ENCODE assay signal across 8 cellular contexts in the genomic region with DNA sequence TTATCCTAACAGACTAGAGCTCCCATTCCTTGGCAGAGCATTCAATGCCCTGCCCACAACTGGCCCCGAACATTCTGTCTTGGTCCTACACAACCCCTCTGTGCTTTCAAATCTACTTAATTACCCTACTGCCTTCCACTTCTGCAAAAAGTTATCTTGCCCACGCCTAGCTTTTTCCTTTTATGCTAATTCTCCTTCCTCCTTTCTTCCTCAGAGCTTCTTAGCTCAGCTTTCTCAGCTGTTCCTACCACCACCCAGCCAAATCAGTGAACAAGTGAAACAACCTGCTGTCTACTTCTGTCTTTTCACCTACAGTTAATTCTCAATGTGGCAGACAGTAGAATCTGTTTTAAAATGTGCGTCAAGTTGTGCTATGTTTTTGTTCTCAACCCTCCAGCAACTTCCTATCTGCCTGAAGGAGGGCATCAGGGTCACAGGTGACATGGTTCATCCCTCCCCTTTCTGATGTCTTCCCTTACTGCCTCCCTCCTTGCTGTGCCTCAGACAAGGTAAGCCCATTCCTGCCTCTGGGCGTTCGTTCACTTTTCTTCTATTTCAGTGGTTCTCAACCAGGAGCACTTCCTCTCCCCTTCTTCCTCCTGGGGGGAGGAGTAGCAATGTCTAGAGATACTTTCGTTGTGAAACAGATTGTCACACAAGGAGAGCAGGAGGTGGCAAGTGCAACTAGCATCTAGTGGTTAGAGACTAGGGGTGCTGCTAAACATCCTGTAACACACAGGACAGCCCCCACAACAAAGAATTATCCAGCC. TPM values are rescaled to one million over a fixed set of nuclear protein-coding genes. Genes with fewer than 3 reads are reported as not detected.
DNase-seq lines count a peak whose midpoint lies in the region; ATAC-seq and TF ChIP-seq lines count a peak whose summit lies in the region.

No MANE protein-coding gene starts in this region.

- 9 to 28% (median 14%) methylated on average over 6 of the region's 6 CpGs for WGBS in spleen, 5 donors

- H3K4me1 ChIP-seq in HEK293 (ENCODE audit: control insufficient read depth, insufficient read depth, low read length) (no peaks in the 10 kb centered on the region), spleen (peaks cover 18 to 91% (median 68%) of the 10 kb centered on the region in 6 donors)

- TF ChIP-seq POLR2A in spleen (IDR thresholded peaks at IDR 0.05): no peak

- intact Hi-C loops in spleen (cut with DNase I; ENCODE audit: low total_unique reads): loop anchor here (10.0 kb wide), 1 partner anchor 51 kb away; a partner anchor contains a TSS

- DNase-seq in NCI-H69 (lab: John Stamatoyannopoulos, UW): peak; percentile 21
- peak; percentile 57 for DNase-seq in central memory CD4-positive, alpha-beta T cell
- DNase-seq in spleen: no peak
- no peak for DNase-seq in NCI-H2029 (lab: John Stamatoyannopoulos, UW)
- no peak for DNase-seq in T1000 (lab: John Stamatoyannopoulos, UW)
- DNase-seq in WERI-Rb-1: no peak

- H3K36me3 ChIP-seq in HEK293 (ENCODE audit: control insufficient read depth in 2 of 2, insufficient read depth in 1 of 2, low read length in 2 of 2): peaks cover 4 to 19% of the 10 kb centered on the region in 2 experiments; a peak in 2 of 3 replicates
- H3K36me3 ChIP-seq in spleen: peaks cover 0 to 19% (median 4%) of the 10 kb centered on the region in 6 donors
- peaks cover 26% of the 10 kb centered on the region for H3K36me3 ChIP-seq in WERI-Rb-1

- CTCF ChIA-PET in HEK293 (lab: Yijun Ruan, JAX): interaction anchor here (0.6 to 2.1 kb wide), 5 partner anchors 10 to 231 kb away, joined by 3 to 7 read pairs (median 3); no protein-coding TSS in a partner anchor

- H3K27ac ChIP-seq in HEK293 (ENCODE audit: extremely low read depth, low read depth, low read length) (no peak overlapping the region), spleen (peak overlapping the region; percentile 93 to 99 (median 97)), WERI-Rb-1 (no peak overlapping the region)

- H3K9me3 ChIP-seq in HEK293 (ENCODE audit: control insufficient read depth, insufficient read depth, low read depth, low read length) (no peaks in the 10 kb centered on the region), spleen (no peaks in the 10 kb centered on the region), WERI-Rb-1 (ENCODE audit: severe bottlenecking) (no peaks in the 10 kb centered on the region)

- no peaks in the 10 kb centered on the region for H3K27me3 ChIP-seq in spleen (replicated peaks in 1 of 7)
- no peaks in the 10 kb centered on the region for H3K27me3 ChIP-seq in WERI-Rb-1 (ENCODE audit: insufficient read depth, low read depth, severe bottlenecking)

- peak; percentile 45 for ATAC-seq in GM18858 (IDR thresholded peaks at IDR 0.05; ENCODE audit: unreplicated experiment)

- TF ChIP-seq CTCF in HEK293 (tag by site-specific recombination; IDR thresholded peaks at IDR 0.05) (no peak), spleen (IDR thresholded peaks at IDR 0.05 in 8 of 11, conservative IDR thresholded peaks at IDR 0.05 in 3 of 11) (peak in 2 of 11 experiments; percentile 22 to 32), WERI-Rb-1 (IDR thresholded peaks at IDR 0.05; ENCODE audit: low read depth, low read length) (no peak)

- POLR2A ChIA-PET in HEK293 (lab: Yijun Ruan, JAX): interaction anchor here (0.6 to 1.0 kb wide), 3 partner anchors 8 to 53 kb away, joined by 3 read pairs; a partner anchor contains a TSS

- H3K4me3 ChIP-seq in HEK293 (ENCODE audit: low read depth, low read length) (no peak overlapping the region), spleen (peak overlapping the region in 6 of 8 donors; percentile 69 to 99 (median 95)), WERI-Rb-1 (ENCODE audit: low read depth, low read length) (no peak overlapping the region)

TF ChIP-seq in HEK293, 187 proteins besides CTCF, POLR2A, EP300 and RAD21:
- TF ChIP-seq ZNF184 (tag by site-specific recombination; IDR thresholded peaks at IDR 0.05): no peak
- TF ChIP-seq ZNF341 (tag by site-specific recombination; IDR thresholded peaks at IDR 0.05; ENCODE audit: low read depth): 0 out of 2 replicates have a peak, but pooled peaks have one; percentile 23

RNA-seq across cellular contexts. Expression of a gene that starts 1.3 kb away (rescaled TPM):
- 10 to 100 TPM; 56.1 to 84.8 (median 66.1) TPM for total RNA-seq in spleen
- polyA plus RNA-seq in spleen: 10 to 100 TPM; 25.3 to 39.2 (median 34.2) TPM

RNA-seq across cellular contexts. Expression of a gene that starts 53.3 kb away (rescaled TPM):
- 100 to 1,000 TPM in 2 of 7 donors, 10 to 100 TPM in 5; 76.6 to 110 (median 80.8) TPM for total RNA-seq in spleen
- 10 to 100 TPM; 17.5 to 19.8 (median 18.0) TPM for polyA plus RNA-seq in spleen

Comparison
In these comparisons a context has a peak if more than half of its experiments do, and no peak if none do; other contexts are left out.
1. H3K27ac ChIP-seq: peak in spleen (8 of 8); none in HEK293 (single experiment) and WERI-Rb-1 (single experiment).
2. H3K4me3 ChIP-seq: peak in spleen (6 of 8); none in HEK293 (single experiment) and WERI-Rb-1 (single experiment).
3. DNase-seq: peak in NCI-H69 (single experiment) and central memory CD4-positive, alpha-beta T cell (single experiment); none in spleen (single experiment), NCI-H2029 (single experiment), T1000 (single experiment) and WERI-Rb-1 (single experiment).